Comparison of ENCODE assay signal across 20 cellular contexts in genomic region chr16:57640612-57641011, GRCh38. TPM values are rescaled to one million over a fixed set of nuclear protein-coding genes. Genes with fewer than 3 reads are reported as not detected.
DNase-seq lines count a peak whose midpoint lies in the region; ATAC-seq, FAIRE-seq and TF ChIP-seq lines count a peak whose summit lies in the region.
"Had no signal": no experiment of that assay in that cellular context is flagged by ENCODE, and none has a peak within 500 bp of the region (broad histone marks: within the 10 kb centered on the region; RNA-seq: fewer than 3 reads in every experiment).

No MANE protein-coding gene starts in this region.

- no peak overlapping the region for H2AFZ ChIP-seq in mammary epithelial cell (ENCODE audit: low read depth, low read length)
- no peak overlapping the region for H2AFZ ChIP-seq in K562 (ENCODE audit: low read depth, low read length)

- no peaks in the 10 kb centered on the region for H4K20me1 ChIP-seq in mammary epithelial cell (ENCODE audit: insufficient read depth, low read length)
- no peaks in the 10 kb centered on the region; the same call in none of the 2 replicates for H4K20me1 ChIP-seq in K562 (replicated peaks; ENCODE audit: control insufficient read depth, insufficient read depth, low read length)

- POLR2A ChIA-PET in K562 (lab: Yijun Ruan, JAX) = interaction anchor here (0.6 to 1.7 kb wide), 3 partner anchors 17 to 336 kb away, joined by 3 to 5 read pairs (median 3); no protein-coding TSS in a partner anchor

- H3K4me3 ChIP-seq in breast epithelium (no peak overlapping the region), mammary epithelial cell (replicated peaks in 1 of 3; ENCODE audit: insufficient read depth in 1 of 3, low read depth in 2 of 3, low read length in 3 of 3) (no peak overlapping the region), K562 (no peak overlapping the region)
- H3K4me3 ChIP-seq: Peyer's patch had no signal

- H3K27me3 ChIP-seq in breast epithelium = no peaks in the 10 kb centered on the region
- H3K27me3 ChIP-seq in mammary epithelial cell (ENCODE audit: insufficient read depth, low read length) = no peaks in the 10 kb centered on the region
- H3K27me3 ChIP-seq in K562 (ENCODE audit: control insufficient read depth in 2 of 2, insufficient read depth in 2 of 2, low read length in 2 of 2) = peaks cover 14 to 54% of the 10 kb centered on the region in 2 experiments
- H3K27me3 ChIP-seq: Peyer's patch had no signal

- WGBS in mammary epithelial cell (ENCODE audit: low coverage, missing lambda C conversion rate) = 42% methylated on average over 5 of the region's 8 CpGs
- WGBS in K562 (ENCODE audit: insufficient coverage, low coverage, missing lambda C conversion rate) = 6% methylated on average over 8 of the region's 8 CpGs

- no peak for FAIRE-seq in K562 (lab: Jason Lieb, UNC)
- FAIRE-seq: GM19239, H54, TTC549 had no signal

- no peaks in the 10 kb centered on the region for H3K9me1 ChIP-seq in K562 (ENCODE audit: control insufficient read depth, insufficient read depth, low read length)

- H3K4me1 ChIP-seq in breast epithelium (peaks cover 0 to 28% of the 10 kb centered on the region in 2 donors), mammary epithelial cell (ENCODE audit: insufficient read depth, low read length) (peaks cover 67% of the 10 kb centered on the region), K562 (replicated peaks in 1 of 2; ENCODE audit: control insufficient read depth in 2 of 2, insufficient read depth in 2 of 2, low read length in 2 of 2) (peaks cover 0 to 5% of the 10 kb centered on the region in 2 experiments; a peak in 2 of 5 replicates)

- no peak for DNase-seq in breast epithelium (ENCODE audit: low spot score in 2 of 2)
- no peak for DNase-seq in mammary epithelial cell
- DNase-seq in K562 (ENCODE audit: extremely low read depth in 1 of 4, low spot score in 3 of 4) = no peak
- DNase-seq in medulla oblongata (ENCODE audit: extremely low spot score) = peak; percentile 69
- DNase-seq in DMS53 treated with DMSO at 0.1 percent for 48 hours (lab: John Stamatoyannopoulos, UW; ENCODE audit: unreplicated experiment) = no peak
- DNase-seq in AG20443 (ENCODE audit: low spot score) = no peak
- no peak for DNase-seq in NCI-H510A (lab: John Stamatoyannopoulos, UW)
- DNase-seq: activated CD4-positive, alpha-beta T cell treated with anti-CD3 and anti-CD28 coated beads, Interleukin-2, amount 50 U/mL, for 1 hour; activated naive CD4-positive, alpha-beta T cell treated with anti-CD3 and anti-CD28 coated beads, Interleukin-2, amount 50 U/mL, for 16 hours; activated T-cell treated with anti-CD3 and anti-CD28 coated beads, Interleukin-2, amount 50 U/mL, for 1 hour; CD8-positive, alpha-beta T cell; cerebellar nuclear complex; Peyer's patch; stimulated activated naive CD4-positive, alpha-beta T cell treated with Interleukin-2 at 50 U/mL for 16 hours had no signal

- no peak for TF ChIP-seq POLR2A in breast epithelium (IDR thresholded peaks at IDR 0.05)
- TF ChIP-seq POLR2A in K562 (conservative IDR thresholded peaks at IDR 0.05) = no peak

- ATAC-seq in K562 = no peak
- ATAC-seq: CD8-positive, alpha-beta T cell had no signal

- H3K36me3 ChIP-seq in breast epithelium (no peaks in the 10 kb centered on the region), mammary epithelial cell (ENCODE audit: insufficient read depth, low read length) (peaks cover 7% of the 10 kb centered on the region), K562 (ENCODE audit: control insufficient read depth, insufficient read depth, low read length) (no peaks in the 10 kb centered on the region)
- H3K36me3 ChIP-seq: Peyer's patch had no signal

- H3K79me2 ChIP-seq in mammary epithelial cell (ENCODE audit: insufficient read depth, low read length) = peaks cover 67% of the 10 kb centered on the region
- H3K79me2 ChIP-seq in K562 (ENCODE audit: control insufficient read depth, insufficient read depth, low read length) = no peaks in the 10 kb centered on the region

- TF ChIP-seq CTCF in breast epithelium (IDR thresholded peaks at IDR 0.05) = no peak
- TF ChIP-seq CTCF in mammary epithelial cell (conservative IDR thresholded peaks at IDR 0.05 in 1 of 2, IDR thresholded peaks at IDR 0.05 in 1 of 2; ENCODE audit: extremely low read depth in 1 of 2, insufficient read depth in 1 of 2, low read depth in 1 of 2, low read length in 2 of 2) = no peak
- TF ChIP-seq CTCF in K562 (IDR thresholded peaks at IDR 0.05 in 2 of 3, conservative IDR thresholded peaks at IDR 0.05 in 1 of 3; ENCODE audit: insufficient read depth in 2 of 3, low read depth in 1 of 3, low read length in 3 of 3) = no peak

- H3K4me2 ChIP-seq in mammary epithelial cell (ENCODE audit: insufficient read depth, low read depth, low read length) (no peak overlapping the region), K562 (ENCODE audit: insufficient read depth, low read length) (no peak overlapping the region)

- intact Hi-C loops in breast epithelium (cut with DNase I; ENCODE audit: low total_unique reads) = no loop called here
- intact Hi-C loops in mammary epithelial cell (cut with micrococcal nuclease) = no loop called here
- intact Hi-C loops in K562 (cut with micrococcal nuclease) = loop anchor here (10.0 kb wide), 1 partner anchor 354 kb away; no protein-coding TSS in a partner anchor

- H3K9ac ChIP-seq in mammary epithelial cell (ENCODE audit: insufficient read depth, low read length) = no peak overlapping the region
- no peak overlapping the region for H3K9ac ChIP-seq in K562 (ENCODE audit: insufficient read depth in 1 of 2, low read depth in 2 of 2, low read length in 2 of 2)

- in situ Hi-C loops in mammary epithelial cell (cut with MboI; ENCODE audit: low sequenced_read_pairs in 2 of 2) = no loop called here
- in situ Hi-C loops in K562 (cut with MboI) = no loop called here

- H3K27ac ChIP-seq in breast epithelium (peak overlapping the region; percentile 80 to 83), mammary epithelial cell (ENCODE audit: insufficient read depth, low read depth, low read length) (no peak overlapping the region), K562 (ENCODE audit: extremely low read depth, low read depth, low read length) (no peak overlapping the region), temporal lobe (ENCODE audit: low read depth, low read length) (peak overlapping the region; percentile 84)
- H3K27ac ChIP-seq: Peyer's patch had no signal

- TF ChIP-seq EP300 in K562 (IDR thresholded peaks at IDR 0.05; ENCODE audit: low read length) = no peak

- CTCF ChIA-PET in mammary epithelial cell (lab: Charles Lee; ENCODE audit: low non-redundant PET) (no interaction called here), K562 (lab: Yijun Ruan, JAX; ENCODE audit: low intra/inter-chr PET ratio) (interaction anchor here (0.7 kb wide), 1 partner anchor 10 kb away, joined by 3 read pairs; no protein-coding TSS in a partner anchor)

- dilution Hi-C loops in mammary epithelial cell (cut with HindIII; ENCODE audit: low sequenced_read_pairs) = loop anchor here (5.0 kb wide), 4 partner anchors 47 to 223 kb away; no protein-coding TSS in a partner anchor

- BruUV-seq in mammary epithelial cell (replicated peaks; lab: Mats Ljungman, UMichigan) (no TSS peak), K562 (replicated peaks; lab: Mats Ljungman, UMichigan) (no TSS peak)

- no peak for TF ChIP-seq RAD21 in K562 (CRISPR knock-in tag; conservative IDR thresholded peaks at IDR 0.05 in 1 of 2, IDR thresholded peaks at IDR 0.05 in 1 of 2)

- H3K9me3 ChIP-seq in breast epithelium (no peaks in the 10 kb centered on the region), mammary epithelial cell (replicated peaks; ENCODE audit: insufficient read depth, low read length) (no peaks in the 10 kb centered on the region), K562 (replicated peaks; ENCODE audit: control insufficient read depth, insufficient read depth, low read depth, low read length) (peaks cover 3% of the 10 kb centered on the region)
- H3K9me3 ChIP-seq: Peyer's patch had no signal

RNA-seq across cellular contexts. Expression of gene ADGRG1, which starts 12.2 kb away (rescaled TPM):
- 10 to 100 TPM in 2 of 3 donors, 1 to 10 TPM in 1; 9.4 to 54.1 (median 34.0) TPM for total RNA-seq in breast epithelium
- total RNA-seq in mammary epithelial cell = 100 to 1,000 TPM; 195 to 196 TPM
- polyA plus RNA-seq in mammary epithelial cell = 125 TPM
- polyA minus RNA-seq in mammary epithelial cell = 186 TPM
- 0.81 and 1.3 TPM in 2 replicates for total RNA-seq in K562 (2011; cell fraction: chromatin; rRNA removed; ENCODE audit: low replicate concordance)
- 0.79 and 1.0 TPM in 2 replicates for total RNA-seq in K562 (2011; cell fraction: nucleolus; rRNA removed)
- total RNA-seq in K562 (2011; cell fraction: nucleoplasm; rRNA removed) = 0.81 and 2.1 TPM in 2 replicates
- not detected in 2 replicates for total RNA-seq in K562 (2014; rRNA removed)
- total RNA-seq in K562 (2014; rRNA removed; fragmentation: Illumina TruSeq; extraction: Trizol) = not detected in 2 replicates
- total RNA-seq in K562 (2015; rRNA removed; fragmentation: Illumina TruSeq; extraction: Trizol) = not detected in 2 replicates
- total RNA-seq in K562 (2021) = 0.31 TPM in 1 of 2 replicates, not detected in the other
- polyA plus RNA-seq in K562 (2011; rRNA removed) = 0.04 and 0.57 TPM in 2 replicates
- polyA plus RNA-seq in K562 (2011; cell fraction: cytosol; rRNA removed) = 0.12 and 0.15 TPM in 2 replicates
- polyA plus RNA-seq in K562 (2011; cell fraction: nucleus; rRNA removed) = 0.70 and 0.81 TPM in 2 replicates
- 0.39 and 0.44 TPM in 2 replicates for polyA plus RNA-seq in K562 (2012)
- 0.16 and 0.29 TPM in 2 replicates for polyA plus RNA-seq in K562 (2014; fragmentation: Illumina TruSeq; extraction: Trizol)
- not detected for polyA plus RNA-seq in K562 (2014; fragmentation: Nextera tagmentation; extraction: Ambion mirVana)
- polyA plus RNA-seq in K562 (2014; rRNA removed) = 0.34 TPM in 1 of 2 replicates, not detected in the other
- 0.18 TPM in 2 replicates for polyA minus RNA-seq in K562 (2011; rRNA and poly(A)+ RNA removed)
- polyA minus RNA-seq in K562 (2011; cell fraction: cytosol; rRNA and poly(A)+ RNA removed) = not detected in 2 replicates
- polyA minus RNA-seq in K562 (2011; cell fraction: nucleus; rRNA and poly(A)+ RNA removed) = 0.33 TPM in 1 of 2 replicates, not detected in the other
- total RNA-seq in temporal lobe = 47.0 TPM

RNA-seq across cellular contexts. Expression of gene ADGRG3, which starts 27.5 kb away (rescaled TPM):
- total RNA-seq in breast epithelium (1 to 10 TPM in 2 of 3 donors, under 1 TPM in 1; 0.64 to 5.2 (median 1.6) TPM), mammary epithelial cell (not detected), K562 (2014; rRNA removed) (not detected in 2 replicates), K562 (2014; rRNA removed; fragmentation: Illumina TruSeq; extraction: Trizol) (0.16 TPM in 1 of 2 replicates, not detected in the other), K562 (2015; rRNA removed; fragmentation: Illumina TruSeq; extraction: Trizol) (0.08 TPM in 1 of 2 replicates, not detected in the other), K562 (2021) (0.09 and 0.16 TPM in 2 replicates), temporal lobe (0.49 TPM)
- polyA plus RNA-seq in mammary epithelial cell (not detected), K562 (2011; rRNA removed) (0.13 and 0.18 TPM in 2 replicates), K562 (2014; fragmentation: Illumina TruSeq; extraction: Trizol) (0.09 and 0.10 TPM in 2 replicates), K562 (2014; fragmentation: Nextera tagmentation; extraction: Ambion mirVana) (under 1 TPM; 0.10 to 0.30 TPM), K562 (2014; rRNA removed) (0.24 and 0.52 TPM in 2 replicates)
- not detected for polyA minus RNA-seq in mammary epithelial cell
- 0.40 and 1.00 TPM in 2 replicates for total RNA-seq in K562 (2011; cell fraction: chromatin; rRNA removed; ENCODE audit: low replicate concordance)
- total RNA-seq in K562 (2011; cell fraction: nucleolus; rRNA removed) = 0.17 and 0.66 TPM in 2 replicates
- total RNA-seq in K562 (2011; cell fraction: nucleoplasm; rRNA removed) = 0.29 TPM in 1 of 2 replicates, not detected in the other
- polyA plus RNA-seq in K562 (2011; cell fraction: cytosol; rRNA removed) = 0.09 and 0.18 TPM in 2 replicates
- polyA plus RNA-seq in K562 (2011; cell fraction: nucleus; rRNA removed) = 0.51 and 0.59 TPM in 2 replicates
- polyA plus RNA-seq in K562 (2012) = 0.03 and 2.0 TPM in 2 replicates
- polyA minus RNA-seq in K562 (2011; rRNA and poly(A)+ RNA removed) = 0.21 TPM in 1 of 2 replicates, not detected in the other
- not detected in 2 replicates for polyA minus RNA-seq in K562 (2011; cell fraction: cytosol; rRNA and poly(A)+ RNA removed)
- 0.27 TPM in 1 of 2 replicates, not detected in the other for polyA minus RNA-seq in K562 (2011; cell fraction: nucleus; rRNA and poly(A)+ RNA removed)
- total RNA-seq: Daoy, renal cortical epithelial cell had no signal

RNA-seq across cellular contexts. Expression of gene DRC7, which starts 54.0 kb away (rescaled TPM):
- total RNA-seq in breast epithelium (1 to 10 TPM in 1 of 3 donors, not detected in 2; 1.5 TPM), mammary epithelial cell (not detected), K562 (2014; rRNA removed) (0.09 TPM in 1 of 2 replicates, not detected in the other), K562 (2014; rRNA removed; fragmentation: Illumina TruSeq; extraction: Trizol) (0.04 TPM in 1 of 2 replicates, not detected in the other), K562 (2015; rRNA removed; fragmentation: Illumina TruSeq; extraction: Trizol) (0.19 and 0.33 TPM in 2 replicates), K562 (2021) (0.22 and 0.24 TPM in 2 replicates), temporal lobe (0.74 TPM)
- polyA plus RNA-seq in mammary epithelial cell (0.07 TPM), K562 (2011; rRNA removed) (0.13 and 0.53 TPM in 2 replicates), K562 (2014; fragmentation: Illumina TruSeq; extraction: Trizol) (0.12 and 0.29 TPM in 2 replicates), K562 (2014; fragmentation: Nextera tagmentation; extraction: Ambion mirVana) (not detected), K562 (2014; rRNA removed) (not detected in 2 replicates)
- polyA minus RNA-seq in mammary epithelial cell = not detected
- total RNA-seq in K562 (2011; cell fraction: chromatin; rRNA removed; ENCODE audit: low replicate concordance) = 0.90 and 1.9 TPM in 2 replicates
- not detected in 2 replicates for total RNA-seq in K562 (2011; cell fraction: nucleolus; rRNA removed)
- total RNA-seq in K562 (2011; cell fraction: nucleoplasm; rRNA removed) = 0.15 TPM in 1 of 2 replicates, not detected in the other
- 0.07 and 0.40 TPM in 2 replicates for polyA plus RNA-seq in K562 (2011; cell fraction: cytosol; rRNA removed)
- polyA plus RNA-seq in K562 (2011; cell fraction: nucleus; rRNA removed) = 0.65 and 1.0 TPM in 2 replicates
- polyA plus RNA-seq in K562 (2012) = 0.51 and 1.4 TPM in 2 replicates
- 0.35 and 0.69 TPM in 2 replicates for polyA minus RNA-seq in K562 (2011; rRNA and poly(A)+ RNA removed)
- not detected in 2 replicates for polyA minus RNA-seq in K562 (2011; cell fraction: cytosol; rRNA and poly(A)+ RNA removed)
- polyA minus RNA-seq in K562 (2011; cell fraction: nucleus; rRNA and poly(A)+ RNA removed) = 0.27 and 0.67 TPM in 2 replicates
- total RNA-seq: CD8-positive, alpha-beta T cell; Daoy; Peyer's patch had no signal

Comparison
In these comparisons a context has a peak if more than half of its experiments do, and no peak if none do; other contexts are left out.
1. H3K27ac ChIP-seq: peak in breast epithelium (2 of 2) and temporal lobe (single experiment); none in mammary epithelial cell (single experiment) and K562 (single experiment).